1 cellular context compared by ENCODE assay signal in genomic region chr2:47225061-47225783, GRCh38.
TF ChIP-seq lines count a peak whose summit lies in the region.

No MANE protein-coding gene starts in this region.

TF ChIP-seq in HepG2, 621 proteins besides CTCF, POLR2A, EP300 and RAD21 (continued from another document and continues in another):
- TF ChIP-seq PATZ1 (CRISPR knock-in tag; IDR thresholded peaks at IDR 0.05) (peak; percentile 81), PITX1 (CRISPR knock-in tag; IDR thresholded peaks at IDR 0.05) (peak; percentile 60), MAFK (conservative IDR thresholded peaks at IDR 0.05 in 1 of 2, IDR thresholded peaks at IDR 0.05 in 1 of 2; ENCODE audit: low read length in 2 of 2) (no peak), IKZF1 (IDR thresholded peaks at IDR 0.05) (no peak), ADNP (CRISPR knock-in tag; IDR thresholded peaks at IDR 0.05) (no peak), MEIS1 (CRISPR knock-in tag; IDR thresholded peaks at IDR 0.05; ENCODE audit: borderline replicate concordance) (no peak; the same call in 1 of the 2 replicates), GATAD1 (CRISPR knock-in tag; IDR thresholded peaks at IDR 0.05) (peak; percentile 48; the same call in 1 of the 2 replicates), SOX6 (IDR thresholded peaks at IDR 0.05) (no peak), SOX6 (CRISPR knock-in tag; IDR thresholded peaks at IDR 0.05) (peak; percentile 91), CBX5 (CRISPR knock-in tag; IDR thresholded peaks at IDR 0.05; ENCODE audit: borderline replicate concordance) (peak; percentile 89; the same call in 1 of the 2 replicates), MYPOP (CRISPR knock-in tag; IDR thresholded peaks at IDR 0.05) (0 out of 2 replicates have a peak, but pooled peaks have one; percentile 75), AKNA (CRISPR knock-in tag; IDR thresholded peaks at IDR 0.05; ENCODE audit: borderline replicate concordance) (no peak), ZHX1 (CRISPR knock-in tag; IDR thresholded peaks at IDR 0.05; ENCODE audit: low read depth) (0 out of 2 replicates have a peak, but pooled peaks have one; percentile 81), SRSF9 (IDR thresholded peaks at IDR 0.05; ENCODE audit: borderline replicate concordance, insufficient read depth, low read depth, low read length, poor library complexity, severe bottlenecking) (no peak), ARHGAP35 (CRISPR knock-in tag; IDR thresholded peaks at IDR 0.05; ENCODE audit: borderline replicate concordance) (no peak), SMC3 (IDR thresholded peaks at IDR 0.05; ENCODE audit: low read length) (no peak; the same call in 1 of the 2 replicates), ZSCAN25 (CRISPR knock-in tag; IDR thresholded peaks at IDR 0.05) (peak; percentile 30; the same call in 1 of the 2 replicates), ARID5B (CRISPR knock-in tag; IDR thresholded peaks at IDR 0.05) (peak; percentile 99), SMARCC2 (IDR thresholded peaks at IDR 0.05) (no peak), ETV5 (CRISPR knock-in tag; IDR thresholded peaks at IDR 0.05; ENCODE audit: borderline replicate concordance) (peak; percentile 48; the same call in 1 of the 2 replicates), CEBPB (IDR thresholded peaks at IDR 0.05; ENCODE audit: borderline replicate concordance, low read depth, low read length) (peak; percentile 90), ZNF550 (CRISPR knock-in tag; IDR thresholded peaks at IDR 0.05; ENCODE audit: borderline replicate concordance) (no peak), KAT7 (CRISPR knock-in tag; IDR thresholded peaks at IDR 0.05; ENCODE audit: borderline replicate concordance) (peak; percentile 56; the same call in 1 of the 2 replicates), KLF15 (CRISPR knock-in tag; IDR thresholded peaks at IDR 0.05; ENCODE audit: borderline replicate concordance) (no peak), HES4 (CRISPR knock-in tag; IDR thresholded peaks at IDR 0.05; ENCODE audit: borderline replicate concordance) (no peak), ZNF639 (CRISPR knock-in tag; conservative IDR thresholded peaks at IDR 0.05) (no peak), SRF (IDR thresholded peaks at IDR 0.05; ENCODE audit: low read depth, low read length) (no peak), ZNF563 (CRISPR knock-in tag; IDR thresholded peaks at IDR 0.05) (no peak), ETV6 (CRISPR knock-in tag; conservative IDR thresholded peaks at IDR 0.05) (0 out of 2 replicates have a peak, but pooled peaks have one; percentile 55), ZNF83 (CRISPR knock-in tag; IDR thresholded peaks at IDR 0.05; ENCODE audit: borderline replicate concordance) (no peak), PTBP1 (IDR thresholded peaks at IDR 0.05; ENCODE audit: low read depth, low read length, poor library complexity, severe bottlenecking) (no peak), ZNF337 (CRISPR knock-in tag; IDR thresholded peaks at IDR 0.05; ENCODE audit: borderline replicate concordance, low read depth) (no peak), HBP1 (CRISPR knock-in tag; IDR thresholded peaks at IDR 0.05; ENCODE audit: low read depth) (peak; percentile 86), ZNF441 (CRISPR knock-in tag; IDR thresholded peaks at IDR 0.05; ENCODE audit: borderline replicate concordance) (peak; percentile 65; the same call in 1 of the 2 replicates), ATF4 (CRISPR knock-in tag; IDR thresholded peaks at IDR 0.05) (peak in 1 of 2 experiments; percentile 98; a peak in 2 of 4 replicates), REL (CRISPR knock-in tag; conservative IDR thresholded peaks at IDR 0.05) (no peak), ZNF564 (CRISPR knock-in tag; IDR thresholded peaks at IDR 0.05) (no peak), SCMH1 (CRISPR knock-in tag; IDR thresholded peaks at IDR 0.05; ENCODE audit: borderline replicate concordance) (no peak), NPAS2 (CRISPR knock-in tag; IDR thresholded peaks at IDR 0.05; ENCODE audit: borderline replicate concordance) (no peak), ZSCAN31 (CRISPR knock-in tag; IDR thresholded peaks at IDR 0.05; ENCODE audit: low read depth) (peak; percentile 46; the same call in 1 of the 2 replicates)
